ENCODE assay signal across 16 cellular contexts in the genomic region with DNA sequence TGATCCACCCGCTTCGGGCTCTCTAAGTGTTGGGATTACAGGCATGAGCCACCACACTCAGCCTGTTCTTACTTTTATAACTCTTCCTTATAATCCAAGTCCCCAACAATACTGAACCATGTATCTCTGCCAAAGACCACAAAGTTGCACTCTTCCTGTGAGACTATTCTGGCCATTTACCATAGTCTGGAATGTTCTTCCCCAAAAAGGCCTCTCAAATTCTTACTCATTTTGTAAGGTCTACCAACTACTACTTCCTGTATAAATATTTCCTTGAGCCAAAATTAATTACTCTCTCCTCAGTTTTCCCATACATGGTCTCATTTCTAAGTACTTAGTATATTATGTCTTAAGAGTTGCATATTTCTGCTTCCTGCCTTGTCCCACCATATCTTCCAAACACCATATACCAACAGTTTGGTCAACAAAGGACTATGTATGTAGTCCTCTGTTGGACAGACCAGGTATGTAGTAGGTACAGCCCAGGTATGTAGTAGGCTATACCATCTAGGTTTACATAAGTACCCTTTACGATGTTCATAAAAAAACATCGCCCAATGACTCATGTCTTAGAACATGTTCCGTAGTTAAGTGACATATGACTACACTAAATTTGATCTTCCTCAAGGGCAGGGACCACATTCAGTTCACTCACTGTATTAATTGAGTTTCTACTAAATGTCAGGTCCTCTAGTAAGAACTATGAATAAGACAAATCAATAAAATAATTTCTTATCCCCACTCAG. TPM values are rescaled to one million over a fixed set of nuclear protein-coding genes. Genes with fewer than 3 reads are reported as not detected.
DNase-seq lines count a peak whose midpoint lies in the region; ATAC-seq, FAIRE-seq and TF ChIP-seq lines count a peak whose summit lies in the region.
"Had no signal": no experiment of that assay in that cellular context is flagged by ENCODE, and none has a peak within 500 bp of the region (broad histone marks: within the 10 kb centered on the region; RNA-seq: fewer than 3 reads in every experiment).

No MANE protein-coding gene starts in this region.

- TF ChIP-seq RAD21 in K562 (CRISPR knock-in tag; conservative IDR thresholded peaks at IDR 0.05 in 1 of 2, IDR thresholded peaks at IDR 0.05 in 1 of 2): no peak

- FAIRE-seq in K562 (lab: Jason Lieb, UNC): no peak
- FAIRE-seq: islet of Langerhans, TTC549 had no signal

- H3K4me1 Mint-ChIP-seq in CD8-positive, alpha-beta T cell (ENCODE audit: low read depth): peaks cover 78% of the 10 kb centered on the region

- H3K4me3 Mint-ChIP-seq in CD8-positive, alpha-beta T cell: no peak overlapping the region

- H4K20me1 ChIP-seq in K562 (replicated peaks; ENCODE audit: control insufficient read depth, insufficient read depth, low read length) (no peaks in the 10 kb centered on the region), osteoblast (ENCODE audit: insufficient read depth, low read length) (peaks cover 7% of the 10 kb centered on the region), mammary epithelial cell (ENCODE audit: insufficient read depth, low read length) (no peaks in the 10 kb centered on the region)

- H3K9me1 ChIP-seq in K562 (ENCODE audit: control insufficient read depth, insufficient read depth, low read length): no peaks in the 10 kb centered on the region

- no peak for TF ChIP-seq POLR2A in K562 (conservative IDR thresholded peaks at IDR 0.05)

- no peak overlapping the region for H3K4me3 ChIP-seq in CD8-positive, alpha-beta T cell (ENCODE audit: low read depth, low read length)
- H3K4me3 ChIP-seq in K562: no peak overlapping the region
- no peak overlapping the region for H3K4me3 ChIP-seq in osteoblast (ENCODE audit: insufficient read depth, low read length)
- H3K4me3 ChIP-seq in mammary epithelial cell (replicated peaks in 1 of 3; ENCODE audit: insufficient read depth in 1 of 3, low read depth in 2 of 3, low read length in 3 of 3): no peak overlapping the region
- H3K4me3 ChIP-seq: gastroesophageal sphincter, SJCRH30, smooth muscle cell had no signal

- no peak for TF ChIP-seq CTCF in CD8-positive, alpha-beta T cell (IDR thresholded peaks at IDR 0.05)
- TF ChIP-seq CTCF in K562 (IDR thresholded peaks at IDR 0.05 in 2 of 3, conservative IDR thresholded peaks at IDR 0.05 in 1 of 3; ENCODE audit: insufficient read depth in 2 of 3, low read depth in 1 of 3, low read length in 3 of 3) (no peak), osteoblast (IDR thresholded peaks at IDR 0.05; ENCODE audit: extremely low read depth, low read depth, low read length) (no peak), mammary epithelial cell (conservative IDR thresholded peaks at IDR 0.05 in 1 of 2, IDR thresholded peaks at IDR 0.05 in 1 of 2; ENCODE audit: extremely low read depth in 1 of 2, insufficient read depth in 1 of 2, low read depth in 1 of 2, low read length in 2 of 2) (no peak)

- H3K9ac ChIP-seq in K562 (ENCODE audit: insufficient read depth in 1 of 2, low read depth in 2 of 2, low read length in 2 of 2): no peak overlapping the region
- no peak overlapping the region for H3K9ac ChIP-seq in mammary epithelial cell (ENCODE audit: insufficient read depth, low read length)

- POLR2A ChIA-PET in CD8-positive, alpha-beta T cell (lab: Charles Lee): interaction anchor here (0.9 to 3.1 kb wide), 2 partner anchors 18 to 22 kb away, joined by 3 to 16 read pairs; a partner anchor contains a TSS
- POLR2A ChIA-PET in K562 (lab: Yijun Ruan, JAX): interaction anchor here (1.0 to 2.5 kb wide), 2 partner anchors 11 kb away, joined by 4 to 15 read pairs; no protein-coding TSS in a partner anchor

- H3K79me2 ChIP-seq in K562 (ENCODE audit: control insufficient read depth, insufficient read depth, low read length) (peaks cover 91% of the 10 kb centered on the region), osteoblast (ENCODE audit: insufficient read depth, low read length) (peaks cover 92% of the 10 kb centered on the region), mammary epithelial cell (ENCODE audit: insufficient read depth, low read length) (peaks cover 90% of the 10 kb centered on the region)

- no peaks in the 10 kb centered on the region for H3K36me3 ChIP-seq in CD8-positive, alpha-beta T cell (ENCODE audit: insufficient read depth, low read length)
- H3K36me3 ChIP-seq in K562 (ENCODE audit: control insufficient read depth, insufficient read depth, low read length) (peaks cover 72% of the 10 kb centered on the region), osteoblast (ENCODE audit: insufficient read depth, low read length) (peaks cover 9% of the 10 kb centered on the region), mammary epithelial cell (ENCODE audit: insufficient read depth, low read length) (no peaks in the 10 kb centered on the region)
- H3K36me3 ChIP-seq: gastroesophageal sphincter, SJCRH30 had no signal

- H3K27me3 ChIP-seq in CD8-positive, alpha-beta T cell (ENCODE audit: insufficient read depth, low read length): no peaks in the 10 kb centered on the region
- H3K27me3 ChIP-seq in K562 (ENCODE audit: control insufficient read depth in 2 of 2, insufficient read depth in 2 of 2, low read length in 2 of 2): no peaks in the 10 kb centered on the region
- no peaks in the 10 kb centered on the region for H3K27me3 ChIP-seq in osteoblast (ENCODE audit: insufficient read depth, low read length)
- no peaks in the 10 kb centered on the region for H3K27me3 ChIP-seq in mammary epithelial cell (ENCODE audit: insufficient read depth, low read length)
- H3K27me3 ChIP-seq: gastroesophageal sphincter, SJCRH30 had no signal

- dilution Hi-C loops in mammary epithelial cell (cut with HindIII; ENCODE audit: low sequenced_read_pairs): no loop called here

- no peaks in the 10 kb centered on the region for H3K9me3 ChIP-seq in CD8-positive, alpha-beta T cell (ENCODE audit: low read length)
- H3K9me3 ChIP-seq in K562 (replicated peaks; ENCODE audit: control insufficient read depth, insufficient read depth, low read depth, low read length) (no peaks in the 10 kb centered on the region), osteoblast (ENCODE audit: low read depth, low read length) (no peaks in the 10 kb centered on the region), mammary epithelial cell (replicated peaks; ENCODE audit: insufficient read depth, low read length) (no peaks in the 10 kb centered on the region)
- H3K9me3 ChIP-seq: gastroesophageal sphincter, SJCRH30 had no signal

- no peak overlapping the region for H3K27ac ChIP-seq in CD8-positive, alpha-beta T cell (ENCODE audit: low read depth, low read length)
- H3K27ac ChIP-seq in K562 (ENCODE audit: extremely low read depth, low read depth, low read length) (peak overlapping the region; percentile 21; the same call in 2 of the 3 replicates), osteoblast (ENCODE audit: low read depth, low read length) (no peak overlapping the region), mammary epithelial cell (ENCODE audit: insufficient read depth, low read depth, low read length) (no peak overlapping the region)
- H3K27ac ChIP-seq: gastroesophageal sphincter, SJCRH30 had no signal

- no peaks in the 10 kb centered on the region for H3K9me3 Mint-ChIP-seq in CD8-positive, alpha-beta T cell

- H3K36me3 Mint-ChIP-seq in CD8-positive, alpha-beta T cell: peaks cover 30% of the 10 kb centered on the region

- intact Hi-C loops in CD8-positive, alpha-beta T cell (cut with DNase I, micrococcal nuclease): loop anchor here in 1 of 2 experiments (5.0 kb wide), 1 partner anchor 42 kb away; no protein-coding TSS in a partner anchor
- intact Hi-C loops in K562 (cut with micrococcal nuclease): no loop called here
- intact Hi-C loops in mammary epithelial cell (cut with micrococcal nuclease): no loop called here

- no peak for ATAC-seq in CD8-positive, alpha-beta T cell
- peak; percentile 9 for ATAC-seq in K562
- no peak for ATAC-seq in HG02763 (IDR thresholded peaks at IDR 0.05; ENCODE audit: unreplicated experiment)
- ATAC-seq: gastroesophageal sphincter had no signal

- 73% methylated on average over 5 of the region's 5 CpGs for WGBS in K562 (ENCODE audit: insufficient coverage, low coverage, missing lambda C conversion rate)
- WGBS in mammary epithelial cell (ENCODE audit: low coverage, missing lambda C conversion rate): 96% methylated on average over 5 of the region's 5 CpGs

- DNase-seq in CD8-positive, alpha-beta T cell: no peak
- peak; percentile 33 for DNase-seq in HT-29 (ENCODE audit: low spot score)
- DNase-seq in K562 (ENCODE audit: extremely low read depth in 1 of 4, low spot score in 3 of 4): no peak
- peak; percentile 61 for DNase-seq in osteoblast (ENCODE audit: insufficient read length, low spot score, missing footprints)
- no peak for DNase-seq in mammary epithelial cell
- DNase-seq in glomerular visceral epithelial cell (ENCODE audit: extremely low spot score): no peak
- DNase-seq: cerebellar nuclear complex; Karpas-422; NCI-H1694 treated with DMSO at 0.1 percent for 48 hours; SJCRH30; stimulated activated naive CD4-positive, alpha-beta T cell had no signal

- CTCF ChIA-PET in CD8-positive, alpha-beta T cell (lab: Charles Lee): interaction anchor here (0.7 to 2.7 kb wide), 3 partner anchors 9 to 359 kb away, joined by 3 to 10 read pairs (median 3); a partner anchor contains a TSS
- CTCF ChIA-PET in K562 (lab: Yijun Ruan, JAX; ENCODE audit: low intra/inter-chr PET ratio) (no interaction called here), mammary epithelial cell (lab: Charles Lee; ENCODE audit: low non-redundant PET) (no interaction called here)

- H3K27me3 Mint-ChIP-seq in CD8-positive, alpha-beta T cell (ENCODE audit: low read depth): no peaks in the 10 kb centered on the region

- no TSS peak for BruUV-seq in K562 (replicated peaks; lab: Mats Ljungman, UMichigan)
- BruUV-seq in mammary epithelial cell (replicated peaks; lab: Mats Ljungman, UMichigan): no TSS peak

- H2AFZ ChIP-seq in K562 (ENCODE audit: low read depth, low read length): no peak overlapping the region
- no peak overlapping the region for H2AFZ ChIP-seq in osteoblast (ENCODE audit: low read length)
- H2AFZ ChIP-seq in mammary epithelial cell (ENCODE audit: low read depth, low read length): no peak overlapping the region

- peaks cover 57% of the 10 kb centered on the region for H3K4me1 ChIP-seq in CD8-positive, alpha-beta T cell (ENCODE audit: insufficient read depth, low read length)
- H3K4me1 ChIP-seq in K562 (replicated peaks in 1 of 2; ENCODE audit: control insufficient read depth in 2 of 2, insufficient read depth in 2 of 2, low read length in 2 of 2) (peaks cover 10 to 35% of the 10 kb centered on the region in 2 experiments; a peak in 4 of 5 replicates), osteoblast (ENCODE audit: insufficient read depth, low read length) (peaks cover 7% of the 10 kb centered on the region), mammary epithelial cell (ENCODE audit: insufficient read depth, low read length) (no peaks in the 10 kb centered on the region)
- H3K4me1 ChIP-seq: SJCRH30 had no signal

- H3K27ac Mint-ChIP-seq in CD8-positive, alpha-beta T cell: peak overlapping the region; percentile 78

- no peak for TF ChIP-seq EP300 in K562 (IDR thresholded peaks at IDR 0.05; ENCODE audit: low read length)

- in situ Hi-C loops in K562 (cut with MboI) (no loop called here), mammary epithelial cell (cut with MboI; ENCODE audit: low sequenced_read_pairs in 2 of 2) (no loop called here)

- H3K4me2 ChIP-seq in K562 (ENCODE audit: insufficient read depth, low read length): no peak overlapping the region
- no peak overlapping the region for H3K4me2 ChIP-seq in osteoblast (ENCODE audit: insufficient read depth, low read length)
- H3K4me2 ChIP-seq in mammary epithelial cell (ENCODE audit: insufficient read depth, low read depth, low read length): no peak overlapping the region
- H3K4me2 ChIP-seq: smooth muscle cell had no signal

RNA-seq across cellular contexts. Expression of a gene that starts 22.0 kb away (rescaled TPM):
- total RNA-seq in CD8-positive, alpha-beta T cell: 10 to 100 TPM; 79.1 to 81.9 TPM
- total RNA-seq in HT-29 (2014; rRNA removed; shearing (Covaris generic)): 13.0 and 15.1 TPM in 2 replicates
- total RNA-seq in K562 (2011; cell fraction: chromatin; rRNA removed; ENCODE audit: low replicate concordance): 23.7 and 84.5 TPM in 2 replicates
- total RNA-seq in K562 (2011; cell fraction: nucleolus; rRNA removed): 11.0 and 16.3 TPM in 2 replicates
- 31.1 and 32.8 TPM in 2 replicates for total RNA-seq in K562 (2011; cell fraction: nucleoplasm; rRNA removed)
- 34.7 and 36.4 TPM in 2 replicates for total RNA-seq in K562 (2014; rRNA removed)
- total RNA-seq in K562 (2014; rRNA removed; fragmentation: Illumina TruSeq; extraction: Trizol): 64.8 and 74.0 TPM in 2 replicates
- 60.3 and 61.5 TPM in 2 replicates for total RNA-seq in K562 (2015; rRNA removed; fragmentation: Illumina TruSeq; extraction: Trizol)
- 80.4 and 87.0 TPM in 2 replicates for total RNA-seq in K562 (2021)
- polyA plus RNA-seq in K562 (2011; rRNA removed): 54.2 and 83.6 TPM in 2 replicates
- polyA plus RNA-seq in K562 (2011; cell fraction: cytosol; rRNA removed): 30.0 and 36.4 TPM in 2 replicates
- polyA plus RNA-seq in K562 (2011; cell fraction: nucleus; rRNA removed): 43.2 and 52.8 TPM in 2 replicates
- 68.7 and 70.4 TPM in 2 replicates for polyA plus RNA-seq in K562 (2012)
- polyA plus RNA-seq in K562 (2014; fragmentation: Illumina TruSeq; extraction: Trizol): 124 and 130 TPM in 2 replicates
- 10 to 100 TPM; 27.5 to 31.2 TPM for polyA plus RNA-seq in K562 (2014; fragmentation: Nextera tagmentation; extraction: Ambion mirVana)
- polyA plus RNA-seq in K562 (2014; rRNA removed): 51.2 and 53.5 TPM in 2 replicates
- 126 and 143 TPM in 2 replicates for polyA minus RNA-seq in K562 (2011; rRNA and poly(A)+ RNA removed)
- 54.5 and 56.1 TPM in 2 replicates for polyA minus RNA-seq in K562 (2011; cell fraction: cytosol; rRNA and poly(A)+ RNA removed)
- 19.8 and 32.3 TPM in 2 replicates for polyA minus RNA-seq in K562 (2011; cell fraction: nucleus; rRNA and poly(A)+ RNA removed)
- total RNA-seq in osteoblast: 53.9 and 55.1 TPM in 2 replicates
- total RNA-seq in mammary epithelial cell: 10 to 100 TPM; 26.7 to 44.4 TPM
- polyA plus RNA-seq in mammary epithelial cell: 22.9 TPM
- 29.4 TPM for polyA minus RNA-seq in mammary epithelial cell

Comparison
In these comparisons a context has a peak if more than half of its experiments do, and no peak if none do; other contexts are left out.
1. DNase-seq: peak in HT-29 (single experiment) and osteoblast (single experiment); none in CD8-positive, alpha-beta T cell (0 of 7), K562 (0 of 4), mammary epithelial cell (single experiment) and glomerular visceral epithelial cell (single experiment).